Comparison of ENCODE assay signal across 10 cellular contexts in genomic region chr11:44305149-44305642, GRCh38. TPM values are rescaled to one million over a fixed set of nuclear protein-coding genes. Genes with fewer than 3 reads are reported as not detected.
DNase-seq lines count a peak whose midpoint lies in the region; ATAC-seq, FAIRE-seq and TF ChIP-seq lines count a peak whose summit lies in the region.
"Had no signal": no experiment of that assay in that cellular context is flagged by ENCODE, and none has a peak within 500 bp of the region (broad histone marks: within the 10 kb centered on the region; RNA-seq: fewer than 3 reads in every experiment).

No MANE protein-coding gene starts in this region.

- H3K9ac ChIP-seq in K562 (ENCODE audit: insufficient read depth in 1 of 2, low read depth in 2 of 2, low read length in 2 of 2) (no peak overlapping the region), mucosa of stomach (ENCODE audit: low read length) (peak overlapping the region; percentile 50)

- ATAC-seq in heart left ventricle (no peak), K562 (no peak)

- peak overlapping the region in 11 of 12 donors; percentile 21 to 66 (median 53) for H3K4me3 ChIP-seq in heart left ventricle
- H3K4me3 ChIP-seq in K562: no peak overlapping the region
- peak overlapping the region; percentile 44 for H3K4me3 ChIP-seq in mucosa of stomach (ENCODE audit: low read length)
- H3K4me3 ChIP-seq in urinary bladder (ENCODE audit: low read depth, low read length): peak overlapping the region; percentile 52
- H3K4me3 ChIP-seq: SJCRH30 had no signal

- no peaks in the 10 kb centered on the region for H3K36me3 ChIP-seq in heart left ventricle
- H3K36me3 ChIP-seq in K562 (ENCODE audit: control insufficient read depth, insufficient read depth, low read length): no peaks in the 10 kb centered on the region
- H3K36me3 ChIP-seq in mucosa of stomach (ENCODE audit: control insufficient read depth, insufficient read depth, low read length): no peaks in the 10 kb centered on the region
- no peaks in the 10 kb centered on the region for H3K36me3 ChIP-seq in urinary bladder (ENCODE audit: insufficient read depth)
- H3K36me3 ChIP-seq: SJCRH30 had no signal

- no TSS peak for BruUV-seq in K562 (replicated peaks; lab: Mats Ljungman, UMichigan)

- H3K4me2 ChIP-seq in K562 (ENCODE audit: insufficient read depth, low read length): no peak overlapping the region

- H3K27ac ChIP-seq in heart left ventricle (no peak overlapping the region), K562 (ENCODE audit: extremely low read depth, low read depth, low read length) (no peak overlapping the region), urinary bladder (ENCODE audit: low read depth) (no peak overlapping the region)
- H3K27ac ChIP-seq: SJCRH30 had no signal

- no peak for FAIRE-seq in K562 (lab: Jason Lieb, UNC)

- peaks cover 2 to 39% (median 19%) of the 10 kb centered on the region in 12 donors for H3K4me1 ChIP-seq in heart left ventricle
- H3K4me1 ChIP-seq in K562 (replicated peaks in 1 of 2; ENCODE audit: control insufficient read depth in 2 of 2, insufficient read depth in 2 of 2, low read length in 2 of 2): peaks cover 12 to 35% of the 10 kb centered on the region in 2 experiments; a peak in 4 of 5 replicates
- H3K4me1 ChIP-seq in mucosa of stomach (ENCODE audit: control insufficient read depth, insufficient read depth, low read length): peaks cover 14% of the 10 kb centered on the region
- H3K4me1 ChIP-seq in urinary bladder (ENCODE audit: insufficient read depth): no peaks in the 10 kb centered on the region

- DNase-seq in heart left ventricle: no peak
- no peak for DNase-seq in cardiac septum (ENCODE audit: low spot score)
- no peak for DNase-seq in K562 (ENCODE audit: extremely low read depth in 1 of 4, low spot score in 3 of 4)
- DNase-seq in activated CD4-positive, CD25-positive, alpha-beta regulatory T cell treated with anti-CD3 and anti-CD28 coated beads, Interleukin-2, amount 50 U/mL, for 72 hours: no peak
- no peak for DNase-seq in iPS-NIHi7 (ENCODE audit: extremely low spot score)
- DNase-seq in AG08396 (ENCODE audit: low spot score): no peak
- DNase-seq: SJCRH30 had no signal

- H3K27me3 ChIP-seq in heart left ventricle: peaks cover 15 to 96% (median 78%) of the 10 kb centered on the region in 9 donors
- peaks cover 37 to 76% of the 10 kb centered on the region in 2 experiments; a peak in 4 of 5 replicates for H3K27me3 ChIP-seq in K562 (ENCODE audit: control insufficient read depth in 2 of 2, insufficient read depth in 2 of 2, low read length in 2 of 2)
- H3K27me3 ChIP-seq in mucosa of stomach (ENCODE audit: control insufficient read depth, insufficient read depth, low read length): peaks cover 91% of the 10 kb centered on the region
- H3K27me3 ChIP-seq: SJCRH30 had no signal

- TF ChIP-seq EP300 in K562 (IDR thresholded peaks at IDR 0.05; ENCODE audit: low read length): no peak

- in situ Hi-C loops in K562 (cut with MboI): no loop called here

- TF ChIP-seq POLR2A in heart left ventricle (IDR thresholded peaks at IDR 0.05): no peak
- no peak for TF ChIP-seq POLR2A in K562 (conservative IDR thresholded peaks at IDR 0.05)

- intact Hi-C loops in heart left ventricle (cut with DNase I) (loop anchor here in 1 of 10 donors (10.0 kb wide), 1 partner anchor 310 kb away; no protein-coding TSS in a partner anchor), cardiac septum (cut with DNase I) (no loop called here), K562 (cut with micrococcal nuclease) (no loop called here)

- CTCF ChIA-PET in K562 (lab: Yijun Ruan, JAX; ENCODE audit: low intra/inter-chr PET ratio): no interaction called here

- 13 to 34% (median 22%) methylated on average over 13 of the region's 13 CpGs for WGBS in heart left ventricle, 4 donors
- 32% methylated on average over 13 of the region's 13 CpGs for WGBS in K562 (ENCODE audit: insufficient coverage, low coverage, missing lambda C conversion rate)
- WGBS in urinary bladder: 15% methylated on average over 13 of the region's 13 CpGs

- H3K9me3 ChIP-seq in heart left ventricle (no peaks in the 10 kb centered on the region), K562 (replicated peaks; ENCODE audit: control insufficient read depth, insufficient read depth, low read depth, low read length) (no peaks in the 10 kb centered on the region), mucosa of stomach (ENCODE audit: control insufficient read depth, low read length) (no peaks in the 10 kb centered on the region)
- H3K9me3 ChIP-seq: SJCRH30 had no signal

- no peak for TF ChIP-seq RAD21 in K562 (CRISPR knock-in tag; conservative IDR thresholded peaks at IDR 0.05 in 1 of 2, IDR thresholded peaks at IDR 0.05 in 1 of 2)

- no peaks in the 10 kb centered on the region; the same call in 1 of the 2 replicates for H4K20me1 ChIP-seq in K562 (replicated peaks; ENCODE audit: control insufficient read depth, insufficient read depth, low read length)

- POLR2A ChIA-PET in K562 (lab: Yijun Ruan, JAX): no interaction called here

- TF ChIP-seq CTCF in heart left ventricle (IDR thresholded peaks at IDR 0.05) (no peak), K562 (IDR thresholded peaks at IDR 0.05 in 2 of 3, conservative IDR thresholded peaks at IDR 0.05 in 1 of 3; ENCODE audit: insufficient read depth in 2 of 3, low read depth in 1 of 3, low read length in 3 of 3) (no peak)

- H3K79me2 ChIP-seq in K562 (ENCODE audit: control insufficient read depth, insufficient read depth, low read length): no peaks in the 10 kb centered on the region

- no peak overlapping the region for H2AFZ ChIP-seq in K562 (ENCODE audit: low read depth, low read length)

- no peaks in the 10 kb centered on the region for H3K9me1 ChIP-seq in K562 (ENCODE audit: control insufficient read depth, insufficient read depth, low read length)

TF ChIP-seq in K562, 482 proteins besides CTCF, POLR2A, EP300 and RAD21:
- no peak for TF ChIP-seq ZNF384 (IDR thresholded peaks at IDR 0.05; ENCODE audit: low read depth, low read length)
- TF ChIP-seq XRCC4 (IDR thresholded peaks at IDR 0.05; ENCODE audit: extremely low read depth, insufficient read depth, insufficient read length): no peak
- TF ChIP-seq LARP7 (IDR thresholded peaks at IDR 0.05): no peak
- no peak for TF ChIP-seq CEBPG (CRISPR knock-in tag; IDR thresholded peaks at IDR 0.05)
- TF ChIP-seq CEBPG (tag; conservative IDR thresholded peaks at IDR 0.05 in 1 of 2, IDR thresholded peaks at IDR 0.05 in 1 of 2): peak in 1 of 2 experiments; percentile 8; a peak in 1 of 4 replicates
- TF ChIP-seq CC2D1A (IDR thresholded peaks at IDR 0.05): no peak
- no peak for TF ChIP-seq CXXC5 (CRISPR knock-in tag; IDR thresholded peaks at IDR 0.05)
- no peak for TF ChIP-seq ETV5 (CRISPR knock-in tag; IDR thresholded peaks at IDR 0.05; ENCODE audit: low read depth)
- no peak for TF ChIP-seq MEIS2 (IDR thresholded peaks at IDR 0.05; ENCODE audit: partially characterized antibody)
- TF ChIP-seq, protein P1, sequence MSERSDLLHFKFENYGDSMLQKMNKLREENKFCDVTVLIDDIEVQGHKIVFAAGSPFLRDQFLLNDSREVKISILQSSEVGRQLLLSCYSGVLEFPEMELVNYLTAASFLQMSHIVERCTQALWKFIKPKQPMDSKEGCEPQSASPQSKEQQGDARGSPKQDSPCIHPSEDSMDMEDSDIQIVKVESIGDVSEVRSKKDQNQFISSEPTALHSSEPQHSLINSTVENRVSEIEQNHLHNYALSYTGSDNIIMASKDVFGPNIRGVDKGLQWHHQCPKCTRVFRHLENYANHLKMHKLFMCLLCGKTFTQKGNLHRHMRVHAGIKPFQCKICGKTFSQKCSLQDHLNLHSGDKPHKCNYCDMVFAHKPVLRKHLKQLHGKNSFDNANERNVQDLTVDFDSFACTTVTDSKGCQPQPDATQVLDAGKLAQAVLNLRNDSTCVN (CRISPR knock-in tag; IDR thresholded peaks at IDR 0.05): no peak
- no peak for TF ChIP-seq ZBTB1 (CRISPR knock-in tag; IDR thresholded peaks at IDR 0.05; ENCODE audit: borderline replicate concordance, low read depth)
- no peak for TF ChIP-seq HMG20A (CRISPR knock-in tag; conservative IDR thresholded peaks at IDR 0.05)
- peak; percentile 46; the same call in 1 of the 2 replicates for TF ChIP-seq CEBPB (tag; IDR thresholded peaks at IDR 0.05)
- TF ChIP-seq SLC30A9 (CRISPR knock-in tag; IDR thresholded peaks at IDR 0.05): no peak

RNA-seq across cellular contexts. Expression of gene ALX4, which starts 4.7 kb away (rescaled TPM):
- total RNA-seq in heart left ventricle (under 1 TPM in 7 of 9 donors, not detected in 2; 0.05 to 0.24 (median 0.11) TPM), cardiac septum (0.05 TPM), K562 (2014; rRNA removed) (0.65 and 1.0 TPM in 2 replicates), K562 (2014; rRNA removed; fragmentation: Illumina TruSeq; extraction: Trizol) (0.22 and 0.33 TPM in 2 replicates), K562 (2015; rRNA removed; fragmentation: Illumina TruSeq; extraction: Trizol) (0.60 and 0.62 TPM in 2 replicates), K562 (2021) (1.1 and 1.2 TPM in 2 replicates), urinary bladder (1.5 TPM)
- polyA plus RNA-seq in heart left ventricle (under 1 TPM in 1 of 2 donors, not detected in 1; 0.03 TPM), K562 (2011; rRNA removed) (0.14 and 0.81 TPM in 2 replicates), K562 (2014; fragmentation: Illumina TruSeq; extraction: Trizol) (0.64 and 0.78 TPM in 2 replicates), K562 (2014; fragmentation: Nextera tagmentation; extraction: Ambion mirVana) (under 1 TPM; 0.07 to 0.13 TPM), K562 (2014; rRNA removed) (0.23 and 0.51 TPM in 2 replicates), urinary bladder (0.08 TPM)
- total RNA-seq in K562 (2011; cell fraction: chromatin; rRNA removed; ENCODE audit: low replicate concordance): 0.11 and 0.35 TPM in 2 replicates
- total RNA-seq in K562 (2011; cell fraction: nucleolus; rRNA removed): 0.13 and 0.33 TPM in 2 replicates
- total RNA-seq in K562 (2011; cell fraction: nucleoplasm; rRNA removed): 0.15 and 0.31 TPM in 2 replicates
- polyA plus RNA-seq in K562 (2011; cell fraction: cytosol; rRNA removed): 0.30 and 0.59 TPM in 2 replicates
- 0.44 and 0.91 TPM in 2 replicates for polyA plus RNA-seq in K562 (2011; cell fraction: nucleus; rRNA removed)
- polyA plus RNA-seq in K562 (2012): 0.89 and 1.6 TPM in 2 replicates
- 0.21 and 0.99 TPM in 2 replicates for polyA minus RNA-seq in K562 (2011; rRNA and poly(A)+ RNA removed)
- polyA minus RNA-seq in K562 (2011; cell fraction: cytosol; rRNA and poly(A)+ RNA removed): 0.48 and 1.8 TPM in 2 replicates
- 0.40 and 1.4 TPM in 2 replicates for polyA minus RNA-seq in K562 (2011; cell fraction: nucleus; rRNA and poly(A)+ RNA removed)
- total RNA-seq: posterior vena cava had no signal
